8 cellular contexts compared by ENCODE assay signal in the genomic region with DNA sequence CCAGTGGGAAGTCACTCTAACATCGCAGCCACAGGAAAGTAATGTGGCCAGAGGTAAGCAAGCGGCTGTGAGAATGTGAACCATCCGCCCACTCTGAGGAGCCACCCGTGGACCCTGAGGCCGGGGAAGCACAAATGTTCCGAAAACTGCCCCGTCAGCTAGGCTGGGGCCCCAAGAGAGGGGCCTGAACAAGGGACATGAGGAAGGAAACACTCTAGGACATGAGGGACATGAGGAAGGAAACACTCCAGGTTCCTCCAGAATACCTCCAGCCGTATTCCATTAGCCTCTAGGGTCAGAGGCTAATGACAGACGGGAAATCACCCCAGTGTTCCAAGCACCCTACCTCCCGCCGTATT. TPM values are rescaled to one million over a fixed set of nuclear protein-coding genes. Genes with fewer than 3 reads are reported as not detected.
A peak's percentile ranks its signal among the peaks of the same experiment; 100 is the strongest.
DNase-seq lines count a peak whose midpoint lies in the region; ATAC-seq, FAIRE-seq and TF ChIP-seq lines count a peak whose summit lies in the region.

No MANE protein-coding gene starts in this region.

- peak overlapping the region; percentile 45 for H3K4me2 ChIP-seq in GM12878 (ENCODE audit: control insufficient read depth, insufficient read depth)

- H3K4me1 ChIP-seq in GM12878 (ENCODE audit: control insufficient read depth, insufficient read depth, low read length): peaks cover 10% of the 10 kb centered on the region
- H3K4me1 ChIP-seq in kidney (ENCODE audit: control insufficient read depth in 1 of 2, insufficient read depth in 1 of 2, low read depth in 1 of 2, low read length in 2 of 2): peaks cover 0 to 3% of the 10 kb centered on the region in 2 donors

- H3K9me3 ChIP-seq in GM12878 (replicated peaks; ENCODE audit: control insufficient read depth, insufficient read depth, low read length) (no peaks in the 10 kb centered on the region), kidney (ENCODE audit: control insufficient read depth in 1 of 2, low read length in 2 of 2) (no peaks in the 10 kb centered on the region)

- TF ChIP-seq CTCF in GM12878 (IDR thresholded peaks at IDR 0.05 in 2 of 3, conservative IDR thresholded peaks at IDR 0.05 in 1 of 3; ENCODE audit: control insufficient read depth in 2 of 3, extremely low read depth in 1 of 3, insufficient read depth in 1 of 3, low read depth in 3 of 3, low read length in 3 of 3) (no peak), kidney (IDR thresholded peaks at IDR 0.05; ENCODE audit: borderline replicate concordance, extremely low read depth, insufficient read depth) (no peak)

- peaks cover 16% of the 10 kb centered on the region for H3K36me3 Mint-ChIP-seq in stimulated activated naive CD8-positive, alpha-beta T cell treated with anti-CD3 and anti-CD28 coated beads, Interleukin-15, Interleukin-2, amounts not matched to agents 100 ng/mL and 50 ng/mL, for 24 hours (ENCODE audit: low read depth)

- 3% methylated on average over 11 of the region's 11 CpGs for WGBS in GM12878 (ENCODE audit: insufficient coverage, insufficient replicate concordance, low lambda C conversion rate, missing lambda C conversion rate)

- in situ Hi-C loops in GM12878 (cut with MboI): no loop called here

- FAIRE-seq in GM12878 (lab: Jason Lieb, UNC) (no peak), kidney (lab: Jason Lieb, UNC) (no peak)

- H3K79me2 ChIP-seq in GM12878 (ENCODE audit: control insufficient read depth, insufficient read depth, low read length): peaks cover 20% of the 10 kb centered on the region

- peak overlapping the region; percentile 74 for H2AFZ ChIP-seq in GM12878 (ENCODE audit: control insufficient read depth, low read depth, low read length)

- RAD21 ChIA-PET in GM12878 (lab: Charles Lee; ENCODE audit: unreplicated experiment): no interaction called here

- H3K27ac Mint-ChIP-seq in stimulated activated naive CD8-positive, alpha-beta T cell treated with anti-CD3 and anti-CD28 coated beads, Interleukin-15, Interleukin-2, amounts not matched to agents 100 ng/mL and 50 ng/mL, for 24 hours: peak overlapping the region; percentile 77

- intact Hi-C loops in GM12878 (cut with micrococcal nuclease; ENCODE audit: unreplicated experiment) (loop anchor here (1.0 to 10.0 kb wide), 3 partner anchors 65 to 169 kb away; no protein-coding TSS in a partner anchor), kidney (cut with DNase I) (no loop called here)

- peaks cover 44% of the 10 kb centered on the region for H3K4me1 Mint-ChIP-seq in stimulated activated naive CD8-positive, alpha-beta T cell treated with anti-CD3 and anti-CD28 coated beads, Interleukin-15, Interleukin-2, amounts not matched to agents 100 ng/mL and 50 ng/mL, for 24 hours (ENCODE audit: low read depth)

- H3K36me3 ChIP-seq in GM12878 (ENCODE audit: control insufficient read depth in 2 of 2, insufficient read depth in 2 of 2, low read length in 1 of 2): no peaks in the 10 kb centered on the region
- peaks cover 4 to 6% of the 10 kb centered on the region in 2 donors for H3K36me3 ChIP-seq in kidney (ENCODE audit: control insufficient read depth in 1 of 2, insufficient read depth in 2 of 2, low read length in 2 of 2)

- H3K27me3 Mint-ChIP-seq in stimulated activated naive CD8-positive, alpha-beta T cell treated with anti-CD3 and anti-CD28 coated beads, Interleukin-15, Interleukin-2, amounts not matched to agents 100 ng/mL and 50 ng/mL, for 24 hours: no peaks in the 10 kb centered on the region

- TF ChIP-seq POLR2A in GM12878 (IDR thresholded peaks at IDR 0.05; ENCODE audit: low read depth, low read length): no peak

- H3K4me3 Mint-ChIP-seq in stimulated activated naive CD8-positive, alpha-beta T cell treated with anti-CD3 and anti-CD28 coated beads, Interleukin-15, Interleukin-2, amounts not matched to agents 100 ng/mL and 50 ng/mL, for 24 hours: peak overlapping the region; percentile 92

- CTCF ChIA-PET in GM12878 (lab: Yijun Ruan, JAX): no interaction called here

- SMC1A ChIA-PET in GM12878 (lab: Charles Lee; ENCODE audit: uncharacterized antibody, unreplicated experiment): interaction anchor here (0.7 kb wide), 1 partner anchor 69 kb away, joined by 3 read pairs; no protein-coding TSS in a partner anchor

- H3K9me3 Mint-ChIP-seq in stimulated activated naive CD8-positive, alpha-beta T cell treated with anti-CD3 and anti-CD28 coated beads, Interleukin-15, Interleukin-2, amounts not matched to agents 100 ng/mL and 50 ng/mL, for 24 hours: no peaks in the 10 kb centered on the region

- TF ChIP-seq RAD21 in GM12878 (IDR thresholded peaks at IDR 0.05; ENCODE audit: insufficient read depth, low read depth, low read length): no peak

- TF ChIP-seq EP300 in GM12878 (IDR thresholded peaks at IDR 0.05; ENCODE audit: borderline replicate concordance in 1 of 2, control insufficient read depth in 1 of 2, low read depth in 2 of 2, low read length in 2 of 2): no peak

- no peaks in the 10 kb centered on the region for H3K27me3 ChIP-seq in GM12878 (replicated peaks in 1 of 2; ENCODE audit: control insufficient read depth in 2 of 2, insufficient read depth in 2 of 2, low read length in 1 of 2)

- POLR2A ChIA-PET in GM12878 (lab: Charles Lee): interaction anchor here (1.0 kb wide), 1 partner anchor 64 kb away, joined by 4 read pairs; no protein-coding TSS in a partner anchor

- H3K27ac ChIP-seq in GM12878 (ENCODE audit: control insufficient read depth, insufficient read depth) (peak overlapping the region; percentile 72), kidney (ENCODE audit: low read depth in 2 of 2, low read length in 2 of 2) (peak overlapping the region in 1 of 2 donors; percentile 49)

- H3K4me3 ChIP-seq in Jurkat, Clone E6-1 (ENCODE audit: low read length): peak overlapping the region; percentile 71
- peak overlapping the region; percentile 95 for H3K4me3 ChIP-seq in GM12878
- H3K4me3 ChIP-seq in kidney (ENCODE audit: low read length in 2 of 2): peak overlapping the region; percentile 81 to 99

- DNase-seq in AG08396 (ENCODE audit: low spot score) (peak; percentile 17), GM12878 (ENCODE audit: low read depth, low spot score) (no peak), kidney (no peak), SIG-M5 treated with dmso at 0.1 percent for 504 hours (lab: John Stamatoyannopoulos, UW; ENCODE audit: unreplicated experiment) (no peak), NCI-H82 treated with DMSO at 0.1 percent for 48 hours (lab: John Stamatoyannopoulos, UW; ENCODE audit: unreplicated experiment) (no peak)
- no peak for DNase-seq in Jurkat, Clone E6-1 (ENCODE audit: low read depth, low spot score)

- TSS peak; percentile 78 for BruUV-seq in GM12878 (replicated peaks; lab: Mats Ljungman, UMichigan)

- peak overlapping the region; percentile 86 for H3K9ac ChIP-seq in GM12878 (ENCODE audit: control insufficient read depth, insufficient read depth, low read length)
- H3K9ac ChIP-seq in kidney (ENCODE audit: low read length in 2 of 2): peak overlapping the region; percentile 90 to 98

- ATAC-seq in GM19023 (IDR thresholded peaks at IDR 0.05; ENCODE audit: unreplicated experiment) (peak; percentile 33), GM12878 (peak; percentile 53)

- H4K20me1 ChIP-seq in GM12878 (ENCODE audit: control insufficient read depth, insufficient read depth): no peaks in the 10 kb centered on the region

TF ChIP-seq in GM12878, 131 proteins besides CTCF, POLR2A, EP300 and RAD21 (continues in another document):
- 0 out of 2 replicates have a peak, but pooled peaks have one; percentile 37 for TF ChIP-seq CBFB (IDR thresholded peaks at IDR 0.05; ENCODE audit: low read depth)
- no peak for TF ChIP-seq IKZF1 (conservative IDR thresholded peaks at IDR 0.05)

RNA-seq across cellular contexts. Expression of a gene that starts 0.3 kb away (rescaled TPM):
- polyA plus RNA-seq in Jurkat, Clone E6-1 (2012; ENCODE audit: insufficient read depth, insufficient read length): 10.5 TPM
- total RNA-seq in GM12878 (2013; cell fraction: nucleolus; rRNA removed): 73.2 and 82.2 TPM in 2 replicates
- 13.7 and 14.4 TPM in 2 replicates for total RNA-seq in GM12878 (2014; rRNA removed)
- 21.1 and 21.7 TPM in 2 replicates for total RNA-seq in GM12878 (2014; rRNA removed; fragmentation: Illumina TruSeq; extraction: Trizol)
- total RNA-seq in GM12878 (2021): 13.3 and 15.7 TPM in 2 replicates
- polyA plus RNA-seq in GM12878 (2011; ENCODE audit: low read depth): 4.5 TPM
- polyA plus RNA-seq in GM12878 (2011; rRNA removed): 18.9 and 26.9 TPM in 2 replicates
- 5.8 and 6.3 TPM in 2 replicates for polyA plus RNA-seq in GM12878 (2011; cell fraction: cytosol; rRNA removed)
- polyA plus RNA-seq in GM12878 (2011; cell fraction: nucleus; rRNA removed): 7.1 and 7.9 TPM in 2 replicates
- polyA plus RNA-seq in GM12878 (2012): 9.6 TPM in 2 replicates
- polyA plus RNA-seq in GM12878 (2014; fragmentation: Illumina TruSeq; extraction: Trizol): 36.2 and 52.5 TPM in 2 replicates
- polyA plus RNA-seq in GM12878 (2014; fragmentation: Nextera tagmentation; extraction: Ambion mirVana): 10 to 100 TPM; 36.3 to 57.1 TPM
- polyA plus RNA-seq in GM12878 (2014; rRNA removed): 9.6 and 11.5 TPM in 2 replicates
- 10 to 100 TPM; 40.7 to 41.1 TPM for polyA plus RNA-seq in GM12878 (2016; fragmentation: Nextera tagmentation; extraction: Ambion mirVana)
- 9.0 and 9.6 TPM in 2 replicates for polyA minus RNA-seq in GM12878 (2011; rRNA and poly(A)+ RNA removed)
- polyA minus RNA-seq in GM12878 (2011; cell fraction: cytosol; rRNA and poly(A)+ RNA removed): 3.6 and 6.3 TPM in 2 replicates
- 6.9 and 10.3 TPM in 2 replicates for polyA minus RNA-seq in GM12878 (2011; cell fraction: nucleus; rRNA and poly(A)+ RNA removed)
- total RNA-seq in kidney: 14.0 TPM
- polyA plus RNA-seq in kidney (ENCODE audit: insufficient read depth, low read depth, low replicate concordance): 14.3 TPM

RNA-seq across cellular contexts. Expression of a gene that starts 16.0 kb away (rescaled TPM):
- polyA plus RNA-seq in Jurkat, Clone E6-1 (2012; ENCODE audit: insufficient read depth, insufficient read length): not detected
- total RNA-seq in GM12878 (2013; cell fraction: nucleolus; rRNA removed): 3.4 and 8.4 TPM in 2 replicates
- total RNA-seq in GM12878 (2014; rRNA removed) (12.3 and 13.6 TPM in 2 replicates), GM12878 (2014; rRNA removed; fragmentation: Illumina TruSeq; extraction: Trizol) (10.2 and 12.1 TPM in 2 replicates), GM12878 (2021) (7.4 and 9.2 TPM in 2 replicates), kidney (24.8 TPM)
- 1.4 TPM for polyA plus RNA-seq in GM12878 (2011; ENCODE audit: low read depth)
- polyA plus RNA-seq in GM12878 (2011; rRNA removed) (0.15 and 0.30 TPM in 2 replicates), GM12878 (2014; fragmentation: Illumina TruSeq; extraction: Trizol) (10.9 TPM in 2 replicates), GM12878 (2014; fragmentation: Nextera tagmentation; extraction: Ambion mirVana) (1 to 10 TPM; 2.9 to 5.6 TPM), GM12878 (2014; rRNA removed) (8.0 and 9.6 TPM in 2 replicates), GM12878 (2016; fragmentation: Nextera tagmentation; extraction: Ambion mirVana) (1 to 10 TPM; 3.7 to 3.8 TPM), kidney (ENCODE audit: insufficient read depth, low read depth, low replicate concordance) (6.5 TPM)
- polyA plus RNA-seq in GM12878 (2011; cell fraction: cytosol; rRNA removed): 0.28 TPM in 2 replicates
- 0.16 and 0.25 TPM in 2 replicates for polyA plus RNA-seq in GM12878 (2011; cell fraction: nucleus; rRNA removed)
- 1.9 and 2.4 TPM in 2 replicates for polyA plus RNA-seq in GM12878 (2012)
- polyA minus RNA-seq in GM12878 (2011; rRNA and poly(A)+ RNA removed): 0.41 TPM in 1 of 2 replicates, not detected in the other
- polyA minus RNA-seq in GM12878 (2011; cell fraction: cytosol; rRNA and poly(A)+ RNA removed): not detected in 2 replicates
- polyA minus RNA-seq in GM12878 (2011; cell fraction: nucleus; rRNA and poly(A)+ RNA removed): 2.4 and 2.9 TPM in 2 replicates
